ENCODE assay signal across 8 cellular contexts in the genomic region with DNA sequence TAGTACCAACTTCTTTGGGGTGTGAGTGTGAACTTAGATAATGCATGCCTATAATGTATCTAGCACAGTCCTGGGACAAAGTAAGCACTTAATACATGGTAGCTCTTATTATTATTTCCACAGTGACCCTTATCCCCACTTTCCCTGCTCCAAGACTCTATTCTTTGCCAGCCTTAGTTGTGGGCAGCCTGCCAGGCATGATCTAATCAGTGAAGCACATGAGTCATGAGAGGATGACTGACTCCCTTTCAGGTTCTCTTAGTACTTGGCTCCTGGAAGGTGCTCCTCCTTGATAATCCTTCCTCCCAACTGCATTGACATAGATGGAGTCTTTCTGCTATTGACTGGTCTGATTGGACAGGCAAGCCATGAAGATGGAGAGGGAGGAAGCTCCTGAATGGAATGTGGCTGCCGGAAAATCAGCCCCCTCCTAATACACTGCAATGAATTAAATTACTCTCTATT. TPM values are rescaled to one million over a fixed set of nuclear protein-coding genes. Genes with fewer than 3 reads are reported as not detected.
DNase-seq lines count a peak whose midpoint lies in the region; ATAC-seq lines count a peak whose summit lies in the region.

No MANE protein-coding gene starts in this region.

- ATAC-seq in HG03175 (IDR thresholded peaks at IDR 0.05; ENCODE audit: unreplicated experiment) (no peak), HG03354 (IDR thresholded peaks at IDR 0.05; ENCODE audit: poor library complexity, severe bottlenecking, unreplicated experiment) (no peak), GM18498 (IDR thresholded peaks at IDR 0.05; ENCODE audit: unreplicated experiment) (no peak)

- peak; percentile 90 for DNase-seq in H4 (ENCODE audit: low spot score)
- peak; percentile 37 to 75 for DNase-seq in NCI-H446 (lab: John Stamatoyannopoulos, UW)
- peak; percentile 65 for DNase-seq in fibroblast of gingiva (ENCODE audit: low read depth)
- DNase-seq in pulmonary artery endothelial cell (ENCODE audit: low read depth, low spot score): peak; percentile 90
- DNase-seq in OCI-M2 (lab: John Stamatoyannopoulos, UW; ENCODE audit: unreplicated experiment): no peak

RNA-seq across cellular contexts. Expression of a gene that starts 17.4 kb away (rescaled TPM):
- total RNA-seq in H4 (2014; rRNA removed; shearing (Covaris generic)): 136 and 167 TPM in 2 replicates
- 237 and 238 TPM in 2 replicates for total RNA-seq in pulmonary artery endothelial cell
